Comparison of ENCODE assay signal across 1 cellular context in the genomic region with DNA sequence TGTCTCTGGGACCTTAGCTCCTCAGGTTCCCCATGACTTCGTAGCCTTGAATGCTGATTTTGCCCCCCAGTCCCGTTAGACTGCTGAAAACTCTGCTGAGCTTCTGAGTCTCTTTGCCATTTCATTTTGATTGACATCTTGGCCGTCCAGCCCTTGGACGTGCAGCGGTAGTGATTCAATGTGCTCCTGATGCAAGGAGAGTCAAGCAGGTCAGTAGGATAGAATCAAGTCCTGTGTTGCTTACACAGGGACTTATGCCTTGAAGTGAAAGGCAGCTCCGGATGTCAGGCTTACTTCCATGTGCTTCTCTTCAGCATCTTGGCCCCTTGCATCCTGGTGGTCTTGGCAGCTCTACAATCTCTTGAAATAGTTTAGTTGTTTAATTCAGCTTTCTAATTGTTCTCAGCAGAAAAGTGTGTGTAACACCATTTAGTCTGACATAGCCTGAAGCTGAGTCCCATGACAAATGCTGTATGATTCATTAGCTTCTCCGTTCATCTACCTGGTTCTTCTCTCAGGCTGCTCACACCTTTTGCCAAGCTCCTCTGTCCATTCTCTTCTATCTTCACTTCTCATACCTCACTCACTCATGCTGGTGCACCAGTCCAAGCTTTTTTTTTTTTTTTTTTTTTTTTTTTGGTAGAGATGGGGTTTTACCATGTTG.
TF ChIP-seq lines count a peak whose summit lies in the region.

No MANE protein-coding gene starts in this region.

TF ChIP-seq in GM23338, 12 proteins besides CTCF, POLR2A, EP300 and RAD21 (continued from another document):
- TF ChIP-seq, protein P1, sequence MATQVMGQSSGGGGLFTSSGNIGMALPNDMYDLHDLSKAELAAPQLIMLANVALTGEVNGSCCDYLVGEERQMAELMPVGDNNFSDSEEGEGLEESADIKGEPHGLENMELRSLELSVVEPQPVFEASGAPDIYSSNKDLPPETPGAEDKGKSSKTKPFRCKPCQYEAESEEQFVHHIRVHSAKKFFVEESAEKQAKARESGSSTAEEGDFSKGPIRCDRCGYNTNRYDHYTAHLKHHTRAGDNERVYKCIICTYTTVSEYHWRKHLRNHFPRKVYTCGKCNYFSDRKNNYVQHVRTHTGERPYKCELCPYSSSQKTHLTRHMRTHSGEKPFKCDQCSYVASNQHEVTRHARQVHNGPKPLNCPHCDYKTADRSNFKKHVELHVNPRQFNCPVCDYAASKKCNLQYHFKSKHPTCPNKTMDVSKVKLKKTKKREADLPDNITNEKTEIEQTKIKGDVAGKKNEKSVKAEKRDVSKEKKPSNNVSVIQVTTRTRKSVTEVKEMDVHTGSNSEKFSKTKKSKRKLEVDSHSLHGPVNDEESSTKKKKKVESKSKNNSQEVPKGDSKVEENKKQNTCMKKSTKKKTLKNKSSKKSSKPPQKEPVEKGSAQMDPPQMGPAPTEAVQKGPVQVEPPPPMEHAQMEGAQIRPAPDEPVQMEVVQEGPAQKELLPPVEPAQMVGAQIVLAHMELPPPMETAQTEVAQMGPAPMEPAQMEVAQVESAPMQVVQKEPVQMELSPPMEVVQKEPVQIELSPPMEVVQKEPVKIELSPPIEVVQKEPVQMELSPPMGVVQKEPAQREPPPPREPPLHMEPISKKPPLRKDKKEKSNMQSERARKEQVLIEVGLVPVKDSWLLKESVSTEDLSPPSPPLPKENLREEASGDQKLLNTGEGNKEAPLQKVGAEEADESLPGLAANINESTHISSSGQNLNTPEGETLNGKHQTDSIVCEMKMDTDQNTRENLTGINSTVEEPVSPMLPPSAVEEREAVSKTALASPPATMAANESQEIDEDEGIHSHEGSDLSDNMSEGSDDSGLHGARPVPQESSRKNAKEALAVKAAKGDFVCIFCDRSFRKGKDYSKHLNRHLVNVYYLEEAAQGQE (IDR thresholded peaks at IDR 0.05; ENCODE audit: unreplicated experiment), result no peak
- TF ChIP-seq ZNF331 (CRISPR knock-in tag; IDR thresholded peaks at IDR 0.05; ENCODE audit: low read depth), result no peak
- TF ChIP-seq JUNB (IDR thresholded peaks at IDR 0.05; ENCODE audit: unreplicated experiment), result no peak
- no peak for TF ChIP-seq EZH2 (IDR thresholded peaks at IDR 0.05; ENCODE audit: low read depth, unreplicated experiment)
- TF ChIP-seq CREB1 (CRISPR knock-in tag; IDR thresholded peaks at IDR 0.05; ENCODE audit: low read depth), result no peak
- TF ChIP-seq, protein P2, sequence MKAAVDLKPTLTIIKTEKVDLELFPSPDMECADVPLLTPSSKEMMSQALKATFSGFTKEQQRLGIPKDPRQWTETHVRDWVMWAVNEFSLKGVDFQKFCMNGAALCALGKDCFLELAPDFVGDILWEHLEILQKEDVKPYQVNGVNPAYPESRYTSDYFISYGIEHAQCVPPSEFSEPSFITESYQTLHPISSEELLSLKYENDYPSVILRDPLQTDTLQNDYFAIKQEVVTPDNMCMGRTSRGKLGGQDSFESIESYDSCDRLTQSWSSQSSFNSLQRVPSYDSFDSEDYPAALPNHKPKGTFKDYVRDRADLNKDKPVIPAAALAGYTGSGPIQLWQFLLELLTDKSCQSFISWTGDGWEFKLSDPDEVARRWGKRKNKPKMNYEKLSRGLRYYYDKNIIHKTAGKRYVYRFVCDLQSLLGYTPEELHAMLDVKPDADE (IDR thresholded peaks at IDR 0.05), result no peak
- no peak for TF ChIP-seq STAT1 (IDR thresholded peaks at IDR 0.05; ENCODE audit: unreplicated experiment)
- TF ChIP-seq ZNF114 (CRISPR knock-in tag; IDR thresholded peaks at IDR 0.05), result no peak
